11 cellular contexts compared by ENCODE assay signal in genomic region chr9:129895376-129896268, GRCh38.
DNase-seq lines count a peak whose midpoint lies in the region; ATAC-seq, FAIRE-seq and TF ChIP-seq lines count a peak whose summit lies in the region.
"Had no signal": no experiment of that assay in that cellular context is flagged by ENCODE, and none has a peak within 500 bp of the region (broad histone marks: within the 10 kb centered on the region; RNA-seq: fewer than 3 reads in every experiment).

No MANE protein-coding gene starts in this region.

- H3K4me3 ChIP-seq in Caco-2 (ENCODE audit: low read depth, low read length), result no peak overlapping the region
- H3K4me3 ChIP-seq: adrenal gland, ovary had no signal

- intact Hi-C loops in Caco-2 (cut with micrococcal nuclease; ENCODE audit: unreplicated experiment) (no loop called here), natural killer cell (cut with micrococcal nuclease) (no loop called here)

- TF ChIP-seq CTCF in Caco-2 (IDR thresholded peaks at IDR 0.05; ENCODE audit: insufficient read depth in 1 of 2, low read depth in 1 of 2, low read length in 1 of 2, severe bottlenecking in 1 of 2, unreplicated experiment in 1 of 2), result no peak
- TF ChIP-seq CTCF in natural killer cell (IDR thresholded peaks at IDR 0.05), result no peak
- TF ChIP-seq CTCF in GM13976 (IDR thresholded peaks at IDR 0.05; ENCODE audit: borderline replicate concordance, control extremely low read depth, extremely low read depth, insufficient read depth, missing control alignments), result no peak

- H3K36me3 Mint-ChIP-seq in Caco-2 (ENCODE audit: insufficient read depth, unreplicated experiment) (peaks cover 12% of the 10 kb centered on the region), natural killer cell (peaks cover 14% of the 10 kb centered on the region)
- peaks cover 78% of the 10 kb centered on the region for H3K36me3 Mint-ChIP-seq in activated naive CD4-positive, alpha-beta T cell treated with anti-CD3 and anti-CD28 coated beads, Interleukin-2, amount 10 ng/mL, durations not matched to agents 7 days and 5 days

- no peak for FAIRE-seq in GM12892 (lab: Jason Lieb, UNC)
- FAIRE-seq: RCC 7860 had no signal

- BruUV-seq in Caco-2 (replicated peaks; lab: Mats Ljungman, UMichigan), result no TSS peak

- H3K27me3 Mint-ChIP-seq in Caco-2 (ENCODE audit: insufficient read depth, unreplicated experiment) (no peaks in the 10 kb centered on the region), natural killer cell (ENCODE audit: low read depth in 2 of 2) (no peaks in the 10 kb centered on the region)
- no peaks in the 10 kb centered on the region for H3K27me3 Mint-ChIP-seq in activated naive CD4-positive, alpha-beta T cell treated with anti-CD3 and anti-CD28 coated beads, Interleukin-2, amount 10 ng/mL, durations not matched to agents 7 days and 5 days

- no peaks in the 10 kb centered on the region for H3K36me3 ChIP-seq in Caco-2 (ENCODE audit: control insufficient read depth, insufficient read depth, low read length)
- H3K36me3 ChIP-seq: ovary had no signal

- CTCF ChIA-PET in Caco-2 (lab: Charles Lee), result no interaction called here
- CTCF ChIA-PET in activated naive CD4-positive, alpha-beta T cell treated with anti-CD3 and anti-CD28 coated beads, Interleukin-2, amount 10 ng/mL, durations not matched to agents 7 days and 5 days (lab: Charles Lee), result interaction anchor here (1.9 kb wide), 1 partner anchor 11 kb away, joined by 6 read pairs; no protein-coding TSS in a partner anchor

- H3K9me3 Mint-ChIP-seq in Caco-2 (ENCODE audit: unreplicated experiment), result no peaks in the 10 kb centered on the region
- H3K9me3 Mint-ChIP-seq in activated naive CD4-positive, alpha-beta T cell treated with anti-CD3 and anti-CD28 coated beads, Interleukin-2, amount 10 ng/mL, durations not matched to agents 7 days and 5 days, result no peaks in the 10 kb centered on the region
- H3K9me3 Mint-ChIP-seq in natural killer cell, result no peaks in the 10 kb centered on the region

- ATAC-seq in natural killer cell (peak in 2 of 3 donors; percentile 17 to 65), GM18861 (IDR thresholded peaks at IDR 0.05; ENCODE audit: unreplicated experiment) (no peak)

- H3K4me1 Mint-ChIP-seq in Caco-2 (ENCODE audit: low read depth, unreplicated experiment) (no peaks in the 10 kb centered on the region), natural killer cell (peaks cover 40 to 68% of the 10 kb centered on the region in 2 donors)
- H3K4me1 Mint-ChIP-seq in activated naive CD4-positive, alpha-beta T cell treated with anti-CD3 and anti-CD28 coated beads, Interleukin-2, amount 10 ng/mL, durations not matched to agents 7 days and 5 days, result peaks cover 86% of the 10 kb centered on the region

- no peaks in the 10 kb centered on the region for H3K4me1 ChIP-seq in Caco-2
- H3K4me1 ChIP-seq: adrenal gland had no signal

- no peaks in the 10 kb centered on the region for H3K9me3 ChIP-seq in Caco-2
- H3K9me3 ChIP-seq: adrenal gland, ovary had no signal

- peak overlapping the region; percentile 36 for H3K27ac Mint-ChIP-seq in Caco-2 (ENCODE audit: unreplicated experiment)
- H3K27ac Mint-ChIP-seq in activated naive CD4-positive, alpha-beta T cell treated with anti-CD3 and anti-CD28 coated beads, Interleukin-2, amount 10 ng/mL, durations not matched to agents 7 days and 5 days, result peak overlapping the region; percentile 99
- peak overlapping the region; percentile 69 to 99 for H3K27ac Mint-ChIP-seq in natural killer cell

- in situ Hi-C loops in GM13976 (cut with MboI; ENCODE audit: low sequenced_read_pairs, unreplicated experiment), result no loop called here

- no peaks in the 10 kb centered on the region for H3K27me3 ChIP-seq in Caco-2 (replicated peaks; ENCODE audit: control insufficient read depth, insufficient read depth, low read length)
- H3K27me3 ChIP-seq: adrenal gland, ovary had no signal

- POLR2A ChIA-PET in Caco-2 (lab: Charles Lee), result no interaction called here

- TF ChIP-seq POLR2A in GM12892 (IDR thresholded peaks at IDR 0.05; ENCODE audit: low read depth, low read length), result no peak; the same call in 1 of the 2 replicates

- H3K4me3 Mint-ChIP-seq in Caco-2 (ENCODE audit: unreplicated experiment), result no peak overlapping the region
- peak overlapping the region; percentile 22 for H3K4me3 Mint-ChIP-seq in activated naive CD4-positive, alpha-beta T cell treated with anti-CD3 and anti-CD28 coated beads, Interleukin-2, amount 10 ng/mL, durations not matched to agents 7 days and 5 days
- peak overlapping the region; percentile 40 for H3K4me3 Mint-ChIP-seq in natural killer cell

- DNase-seq in Caco-2 (no peak), T follicular helper cell (ENCODE audit: low read depth) (peak; percentile 51), natural killer cell (no peak), GM12892 (ENCODE audit: insufficient read length) (no peak), GM13976 (ENCODE audit: low spot score) (no peak), ecto neural progenitor cell (ENCODE audit: low spot score) (no peak)
- DNase-seq in activated naive CD4-positive, alpha-beta T cell treated with anti-CD3 and anti-CD28 coated beads, Interleukin-2, amount 10 ng/mL, durations not matched to agents 7 days and 5 days, result peak; percentile 50
- DNase-seq: adrenal gland, ovary had no signal

Comparison
In these comparisons a context has a peak if more than half of its experiments do, and no peak if none do; other contexts are left out.
1. DNase-seq: peak in T follicular helper cell (single experiment) and activated naive CD4-positive, alpha-beta T cell treated with anti-CD3 and anti-CD28 coated beads, Interleukin-2, amount 10 ng/mL, durations not matched to agents 7 days and 5 days (single experiment); none in Caco-2 (0 of 2), natural killer cell (single experiment), GM12892 (single experiment), GM13976 (single experiment) and ecto neural progenitor cell (single experiment).
2. H3K27ac Mint-ChIP-seq: peak in every context shown above with its lines; median percentile 99 in activated naive CD4-positive, alpha-beta T cell treated with anti-CD3 and anti-CD28 coated beads, Interleukin-2, amount 10 ng/mL, durations not matched to agents 7 days and 5 days; 84 in natural killer cell; 36 in Caco-2.